ENCODE assay signal across 6 cellular contexts in genomic region chr12:120261951-120262851, GRCh38. TPM values are rescaled to one million over a fixed set of nuclear protein-coding genes. Genes with fewer than 3 reads are reported as not detected.
DNase-seq lines count a peak whose midpoint lies in the region; ATAC-seq and TF ChIP-seq lines count a peak whose summit lies in the region.

No MANE protein-coding gene starts in this region.

- peaks cover 18% of the 10 kb centered on the region for H3K36me3 Mint-ChIP-seq in activated T-cell treated with anti-CD3 and anti-CD28 coated beads, Interleukin-2, amount 50 U/mL, for 24 hours (ENCODE audit: low read depth)

- TF ChIP-seq POLR2A in heart left ventricle (IDR thresholded peaks at IDR 0.05) (no peak), tibial nerve (IDR thresholded peaks at IDR 0.05) (no peak)

- peaks cover 75% of the 10 kb centered on the region for H3K4me1 Mint-ChIP-seq in activated T-cell treated with anti-CD3 and anti-CD28 coated beads, Interleukin-2, amount 50 U/mL, for 24 hours (ENCODE audit: low read depth)

- H3K27ac ChIP-seq in heart left ventricle (peak overlapping the region; percentile 88 to 99 (median 97)), tibial nerve (peak overlapping the region; percentile 83 to 98 (median 96))

- H3K27me3 Mint-ChIP-seq in activated T-cell treated with anti-CD3 and anti-CD28 coated beads, Interleukin-2, amount 50 U/mL, for 24 hours = no peaks in the 10 kb centered on the region

- 46 to 68% (median 53%) methylated on average over 7 to 10 of the region's 10 CpGs for WGBS in heart left ventricle, 4 donors
- WGBS in tibial nerve, 2 donors = 32 to 34% methylated on average over 10 of the region's 10 CpGs

- no peaks in the 10 kb centered on the region for H3K9me3 ChIP-seq in heart left ventricle
- no peaks in the 10 kb centered on the region for H3K9me3 ChIP-seq in tibial nerve

- peak overlapping the region; percentile 83 for H3K27ac Mint-ChIP-seq in activated T-cell treated with anti-CD3 and anti-CD28 coated beads, Interleukin-2, amount 50 U/mL, for 24 hours

- TF ChIP-seq CTCF in heart left ventricle (IDR thresholded peaks at IDR 0.05) (no peak), tibial nerve (IDR thresholded peaks at IDR 0.05) (no peak)

- no peak for DNase-seq in activated T-cell treated with anti-CD3 and anti-CD28 coated beads, Interleukin-2, amount 50 U/mL, for 24 hours
- DNase-seq in activated T-cell treated with anti-CD3 and anti-CD28 coated beads, Interleukin-2, amount 50 U/mL, for 1 hour = no peak
- DNase-seq in heart left ventricle (no peak), tibial nerve (ENCODE audit: low spot score in 2 of 2) (peak in 1 of 2 donors; percentile 58), cerebellum (ENCODE audit: low spot score) (no peak), NCI-H2107 treated with DMSO at 0.1 percent for 48 hours (lab: John Stamatoyannopoulos, UW; ENCODE audit: unreplicated experiment) (no peak)

- peak in 1 of 2 donors; percentile 49 for TF ChIP-seq EP300 in tibial nerve (IDR thresholded peaks at IDR 0.05)

- peak in 1 of 4 donors; percentile 25 for ATAC-seq in heart left ventricle

- H3K27me3 ChIP-seq in heart left ventricle (no peaks in the 10 kb centered on the region), tibial nerve (no peaks in the 10 kb centered on the region)

- H3K4me3 Mint-ChIP-seq in activated T-cell treated with anti-CD3 and anti-CD28 coated beads, Interleukin-2, amount 50 U/mL, for 24 hours = peak overlapping the region; percentile 88

- H3K4me3 ChIP-seq in heart left ventricle (peak overlapping the region in 11 of 12 donors; percentile 91 to 100 (median 98)), tibial nerve (peak overlapping the region; percentile 75 to 94 (median 89))

- H3K36me3 ChIP-seq in heart left ventricle (peaks cover 0 to 16% (median 0%) of the 10 kb centered on the region in 9 donors), tibial nerve (no peaks in the 10 kb centered on the region)

- H3K4me1 ChIP-seq in heart left ventricle (peaks cover 14 to 80% (median 73%) of the 10 kb centered on the region in 12 donors), tibial nerve (peaks cover 0 to 84% (median 67%) of the 10 kb centered on the region in 4 donors)

- intact Hi-C loops in heart left ventricle (cut with DNase I) = no loop called here

- no peaks in the 10 kb centered on the region for H3K9me3 Mint-ChIP-seq in activated T-cell treated with anti-CD3 and anti-CD28 coated beads, Interleukin-2, amount 50 U/mL, for 24 hours

RNA-seq across cellular contexts. Expression of gene PXN, which starts 3.3 kb away (rescaled TPM):
- total RNA-seq in heart left ventricle = 100 to 1,000 TPM in 1 of 9 donors, 10 to 100 TPM in 8; 34.3 to 103 (median 69.9) TPM
- 10 to 100 TPM; 58.7 to 90.5 TPM for polyA plus RNA-seq in heart left ventricle
- 100 to 1,000 TPM; 217 to 428 (median 330) TPM for total RNA-seq in tibial nerve
- total RNA-seq in cerebellum = 7.9 TPM

RNA-seq across cellular contexts. Expression of gene RNU4-2, which starts 29.5 kb away (rescaled TPM):
- total RNA-seq in heart left ventricle (over 10,000 TPM in 3 of 9 donors, 1,000 to 10,000 TPM in 4, not detected in 2; 3,467 to 16,563 (median 7,253) TPM), tibial nerve (under 1 TPM; under 0.01 TPM), cerebellum (under 0.01 TPM)
- not detected for polyA plus RNA-seq in heart left ventricle

RNA-seq across cellular contexts. Expression of gene RNU4-1, which starts 30.8 kb away (rescaled TPM):
- total RNA-seq in heart left ventricle (1,000 to 10,000 TPM in 4 of 9 donors, 100 to 1,000 TPM in 3, not detected in 2; 376 to 4,299 (median 1,541) TPM), tibial nerve (under 1 TPM in 3 of 4 donors, not detected in 1; under 0.01 TPM), cerebellum (under 0.01 TPM)
- polyA plus RNA-seq in heart left ventricle = not detected

RNA-seq across cellular contexts. Expression of gene SIRT4, which starts 39.9 kb away (rescaled TPM):
- total RNA-seq in heart left ventricle = 10 to 100 TPM in 1 of 9 donors, 1 to 10 TPM in 8; 3.2 to 10.6 (median 4.7) TPM
- polyA plus RNA-seq in heart left ventricle = 1 to 10 TPM; 3.0 to 7.4 TPM
- total RNA-seq in tibial nerve = 1 to 10 TPM in 3 of 4 donors, under 1 TPM in 1; 0.87 to 5.7 (median 1.9) TPM
- 2.5 TPM for total RNA-seq in cerebellum
